Comparison of ENCODE assay signal across 9 cellular contexts in genomic region chr18:48851563-48851962, GRCh38.
DNase-seq lines count a peak whose midpoint lies in the region; ATAC-seq and TF ChIP-seq lines count a peak whose summit lies in the region.
"Had no signal": no experiment of that assay in that cellular context is flagged by ENCODE, and none has a peak within 500 bp of the region (broad histone marks: within the 10 kb centered on the region; RNA-seq: fewer than 3 reads in every experiment).

No MANE protein-coding gene starts in this region.

- no peaks in the 10 kb centered on the region for H3K36me3 ChIP-seq in CD8-positive, alpha-beta T cell (ENCODE audit: insufficient read depth, low read length)
- H3K36me3 ChIP-seq in adrenal gland (replicated peaks in 1 of 2) = no peaks in the 10 kb centered on the region
- H3K36me3 ChIP-seq in hepatocyte (replicated peaks; ENCODE audit: insufficient read depth, low read depth) = no peaks in the 10 kb centered on the region
- no peaks in the 10 kb centered on the region for H3K36me3 ChIP-seq in prostate gland
- H3K36me3 ChIP-seq in GM23248 (ENCODE audit: low read depth) = peaks cover 5% of the 10 kb centered on the region; the same call in 1 of the 2 replicates

- intact Hi-C loops in CD8-positive, alpha-beta T cell (cut with DNase I, micrococcal nuclease) = loop anchor here in 1 of 2 experiments (2.0 to 5.0 kb wide), 2 partner anchors 17 to 46 kb away; no protein-coding TSS in a partner anchor
- intact Hi-C loops in adrenal gland (cut with DNase I) = no loop called here
- intact Hi-C loops in prostate gland (cut with DNase I) = no loop called here

- POLR2A ChIA-PET in CD8-positive, alpha-beta T cell (lab: Charles Lee) = interaction anchor here (1.0 to 1.2 kb wide), 2 partner anchors 9 to 18 kb away, joined by 3 to 6 read pairs; no protein-coding TSS in a partner anchor

- H3K4me1 Mint-ChIP-seq in CD8-positive, alpha-beta T cell (ENCODE audit: low read depth) = peaks cover 34% of the 10 kb centered on the region

- WGBS in adrenal gland, 4 donors = 45 to 60% (median 55%) methylated on average over 7 of the region's 7 CpGs
- 56% methylated on average over 7 of the region's 7 CpGs for WGBS in hepatocyte (ENCODE audit: low lambda C conversion rate, missing lambda C conversion rate)
- WGBS in prostate gland = 38% methylated on average over 7 of the region's 7 CpGs
- WGBS in GM23248 (ENCODE audit: low coverage in 1 of 2, low lambda C conversion rate in 2 of 2, missing lambda C conversion rate in 2 of 2), 2 experiments = 82 to 84% methylated on average over 7 of the region's 7 CpGs

- no peaks in the 10 kb centered on the region for H3K9me2 ChIP-seq in hepatocyte (replicated peaks; ENCODE audit: insufficient read depth)
- no peaks in the 10 kb centered on the region for H3K9me2 ChIP-seq in GM23248 (ENCODE audit: insufficient read depth)

- no peaks in the 10 kb centered on the region for H3K36me3 Mint-ChIP-seq in CD8-positive, alpha-beta T cell

- no peaks in the 10 kb centered on the region for H3K9me3 Mint-ChIP-seq in CD8-positive, alpha-beta T cell

- no peak overlapping the region for H2AFZ ChIP-seq in hepatocyte
- H2AFZ ChIP-seq in GM23248 = no peak overlapping the region

- no peak for TF ChIP-seq CTCF in CD8-positive, alpha-beta T cell (IDR thresholded peaks at IDR 0.05)
- TF ChIP-seq CTCF in adrenal gland (IDR thresholded peaks at IDR 0.05) = no peak
- no peak for TF ChIP-seq CTCF in hepatocyte (IDR thresholded peaks at IDR 0.05; ENCODE audit: poor library complexity)
- no peak for TF ChIP-seq CTCF in prostate gland (IDR thresholded peaks at IDR 0.05)

- no peaks in the 10 kb centered on the region for H3K27me3 ChIP-seq in CD8-positive, alpha-beta T cell (ENCODE audit: insufficient read depth, low read length)
- H3K27me3 ChIP-seq in adrenal gland = no peaks in the 10 kb centered on the region
- H3K27me3 ChIP-seq in hepatocyte = no peaks in the 10 kb centered on the region
- no peaks in the 10 kb centered on the region for H3K27me3 ChIP-seq in prostate gland (replicated peaks; ENCODE audit: insufficient read depth)
- H3K27me3 ChIP-seq in GM23248 (replicated peaks; ENCODE audit: insufficient read depth) = no peaks in the 10 kb centered on the region

- in situ Hi-C loops in GM23248 (cut with MboI) = no loop called here

- no peaks in the 10 kb centered on the region for H3K27me3 Mint-ChIP-seq in CD8-positive, alpha-beta T cell (ENCODE audit: low read depth)

- no peaks in the 10 kb centered on the region for H3K79me2 ChIP-seq in hepatocyte
- H3K79me2 ChIP-seq in GM23248 (ENCODE audit: insufficient read depth) = 0 out of 2 replicates have a peak, but pooled peaks cover 8% of the 10 kb centered on the region

- H3K4me3 Mint-ChIP-seq in CD8-positive, alpha-beta T cell = no peak overlapping the region

- H3K9me3 ChIP-seq in CD8-positive, alpha-beta T cell (ENCODE audit: low read length) = no peaks in the 10 kb centered on the region
- H3K9me3 ChIP-seq in adrenal gland (replicated peaks in 1 of 3) = no peaks in the 10 kb centered on the region
- no peaks in the 10 kb centered on the region for H3K9me3 ChIP-seq in hepatocyte (ENCODE audit: low read depth)
- H3K9me3 ChIP-seq in prostate gland = no peaks in the 10 kb centered on the region
- H3K9me3 ChIP-seq in GM23248 (ENCODE audit: low read depth) = no peaks in the 10 kb centered on the region

- DNase-seq in CD8-positive, alpha-beta T cell = peak in 2 of 7 experiments; percentile 18 to 41
- DNase-seq in adrenal gland (peak in 5 of 7 donors; percentile 39 to 76 (median 44)), hepatocyte (ENCODE audit: low spot score) (no peak), prostate gland (ENCODE audit: low spot score) (no peak), NCI-H748 treated with DMSO at 0.1 percent for 48 hours (lab: John Stamatoyannopoulos, UW) (no peak), SKM-1 treated with dmso at 0.1 percent for 144 hours (lab: John Stamatoyannopoulos, UW; ENCODE audit: unreplicated experiment) (no peak), GM23248 (no peak)
- DNase-seq: NCI-H1694 had no signal

- no peak overlapping the region for H3K4me3 ChIP-seq in CD8-positive, alpha-beta T cell (ENCODE audit: low read depth, low read length)
- H3K4me3 ChIP-seq in adrenal gland (no peak overlapping the region), hepatocyte (no peak overlapping the region), prostate gland (no peak overlapping the region), GM23248 (no peak overlapping the region)

- TF ChIP-seq POLR2A in adrenal gland (IDR thresholded peaks at IDR 0.05) (no peak), prostate gland (IDR thresholded peaks at IDR 0.05) (no peak)

- H3K4me2 ChIP-seq in hepatocyte = peak overlapping the region; percentile 56
- H3K4me2 ChIP-seq in GM23248 (ENCODE audit: unreplicated experiment) = no peak overlapping the region

- H3K27ac Mint-ChIP-seq in CD8-positive, alpha-beta T cell = no peak overlapping the region

- ATAC-seq in CD8-positive, alpha-beta T cell = peak; percentile 57
- ATAC-seq in GM18519 (IDR thresholded peaks at IDR 0.05; ENCODE audit: low FRiP score, unreplicated experiment) = no peak

- no peak overlapping the region for H3K27ac ChIP-seq in CD8-positive, alpha-beta T cell (ENCODE audit: low read depth, low read length)
- H3K27ac ChIP-seq in adrenal gland = peak overlapping the region in 4 of 5 donors; percentile 33 to 82 (median 67)
- peak overlapping the region; percentile 90 for H3K27ac ChIP-seq in hepatocyte
- H3K27ac ChIP-seq in prostate gland = peak overlapping the region; percentile 45 to 58
- no peak overlapping the region for H3K27ac ChIP-seq in GM23248

- no peak overlapping the region for H3K9ac ChIP-seq in GM23248

- H4K20me1 ChIP-seq in hepatocyte (ENCODE audit: insufficient read depth, poor library complexity, severe bottlenecking) = no peaks in the 10 kb centered on the region
- H4K20me1 ChIP-seq in GM23248 (ENCODE audit: insufficient read depth) = no peaks in the 10 kb centered on the region

- H3F3A ChIP-seq in GM23248 (ENCODE audit: insufficient read depth) = 0 out of 2 replicates have a peak, but pooled peaks cover 4% of the 10 kb centered on the region

- peaks cover 12% of the 10 kb centered on the region for H3K4me1 ChIP-seq in CD8-positive, alpha-beta T cell (ENCODE audit: insufficient read depth, low read length)
- H3K4me1 ChIP-seq in adrenal gland (replicated peaks in 1 of 2) = peaks cover 8 to 22% of the 10 kb centered on the region in 2 donors
- H3K4me1 ChIP-seq in hepatocyte (ENCODE audit: insufficient read depth) = peaks cover 45% of the 10 kb centered on the region
- H3K4me1 ChIP-seq in prostate gland (replicated peaks) = no peaks in the 10 kb centered on the region
- no peaks in the 10 kb centered on the region for H3K4me1 ChIP-seq in GM23248 (ENCODE audit: insufficient read depth)

- CTCF ChIA-PET in CD8-positive, alpha-beta T cell (lab: Charles Lee) = interaction anchor here (0.7 kb wide), 1 partner anchor 8 kb away, joined by 3 read pairs; no protein-coding TSS in a partner anchor

Comparison
In these comparisons a context has a peak if more than half of its experiments do, and no peak if none do; other contexts are left out.
1. DNase-seq: peak in adrenal gland (5 of 7); none in hepatocyte (single experiment), prostate gland (single experiment), NCI-H748 treated with DMSO at 0.1 percent for 48 hours (single experiment), SKM-1 treated with dmso at 0.1 percent for 144 hours (single experiment) and GM23248 (single experiment).
2. H3K27ac ChIP-seq: peak in adrenal gland (4 of 5), hepatocyte (single experiment) and prostate gland (2 of 2); none in CD8-positive, alpha-beta T cell (single experiment) and GM23248 (single experiment).